Comparison of ENCODE assay signal across 8 cellular contexts in the genomic region with DNA sequence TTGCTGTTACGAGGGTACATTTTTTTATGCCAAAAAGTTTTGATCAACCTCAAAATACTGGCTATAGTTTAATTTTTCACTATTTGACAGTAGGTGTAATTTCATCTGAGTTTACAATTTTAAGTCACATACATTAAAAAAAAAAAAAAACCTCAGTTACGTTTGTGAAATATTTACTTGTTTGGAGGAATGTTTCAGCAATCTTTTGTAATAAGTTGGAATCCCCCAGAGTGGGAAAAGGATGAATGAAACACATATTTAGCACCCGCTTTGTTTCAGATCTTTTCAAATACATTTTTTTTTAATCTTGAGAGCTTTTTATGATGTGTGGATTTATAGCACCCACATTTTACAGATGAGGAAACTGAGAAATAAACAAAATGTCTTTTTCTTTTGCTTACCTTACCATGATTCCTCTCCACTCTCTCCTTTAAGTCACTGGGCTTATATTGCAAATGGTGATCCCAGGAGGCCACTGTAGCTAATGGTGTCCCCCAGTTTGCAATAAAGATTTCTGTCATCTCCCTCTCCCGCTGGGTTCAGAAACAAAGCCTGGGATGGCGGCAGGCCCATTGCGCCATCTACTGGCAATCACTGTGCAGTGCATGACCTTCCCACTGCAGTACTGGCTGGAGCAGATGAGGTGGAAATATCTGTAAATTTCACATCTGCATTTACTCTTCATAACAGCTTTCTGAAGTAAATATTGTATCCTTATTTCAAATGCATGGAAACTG. TPM values are rescaled to one million over a fixed set of nuclear protein-coding genes. Genes with fewer than 3 reads are reported as not detected.
A peak's percentile ranks its signal among the peaks of the same experiment; 100 is the strongest.
DNase-seq lines count a peak whose midpoint lies in the region; ATAC-seq lines count a peak whose summit lies in the region.

No MANE protein-coding gene starts in this region.

- peak overlapping the region; percentile 32 for H3K4me3 Mint-ChIP-seq in activated naive CD8-positive, alpha-beta T cell treated with anti-CD3 and anti-CD28 coated beads, Interleukin-2, amount 50 U/mL, for 24 hours

- ATAC-seq in GM18499 (IDR thresholded peaks at IDR 0.05; ENCODE audit: insufficient read depth, unreplicated experiment) = peak; percentile 42
- ATAC-seq in activated naive CD8-positive, alpha-beta T cell treated with anti-CD3 and anti-CD28 coated beads, Interleukin-2, amount 50 U/mL, for 24 hours = peak; percentile 80
- peak; percentile 92 to 93 for ATAC-seq in left cardiac atrium
- ATAC-seq in HG03108 (IDR thresholded peaks at IDR 0.05; ENCODE audit: unreplicated experiment) = no peak

- in situ Hi-C loops in ACHN (cut with HindIII; ENCODE audit: low pct_ligation_motif_present, low pct_unique_long_range_greater_than_20kb, low sequenced_read_pairs) = no loop called here

- no peak overlapping the region for H3K4me2 ChIP-seq in Karpas-422 (ENCODE audit: low read depth, low read length, poor library complexity, severe bottlenecking)

- H3K27me3 Mint-ChIP-seq in activated naive CD8-positive, alpha-beta T cell treated with anti-CD3 and anti-CD28 coated beads, Interleukin-2, amount 50 U/mL, for 24 hours = peaks cover 41% of the 10 kb centered on the region

- no peak overlapping the region for H3K9ac ChIP-seq in Karpas-422 (ENCODE audit: low read length)

- no peaks in the 10 kb centered on the region for H3K9me3 ChIP-seq in Karpas-422 (ENCODE audit: low read length)

- peak overlapping the region; percentile 50 for H3K27ac Mint-ChIP-seq in activated naive CD8-positive, alpha-beta T cell treated with anti-CD3 and anti-CD28 coated beads, Interleukin-2, amount 50 U/mL, for 24 hours

- no peaks in the 10 kb centered on the region; the same call in 1 of the 2 replicates for H4K20me1 ChIP-seq in Karpas-422 (ENCODE audit: insufficient read depth, low read depth, low read length)

- intact Hi-C loops in left cardiac atrium (cut with DNase I) = loop anchor here in 1 of 2 donors (2.0 kb wide), 1 partner anchor 180 kb away; no protein-coding TSS in a partner anchor

- H3K4me1 Mint-ChIP-seq in activated naive CD8-positive, alpha-beta T cell treated with anti-CD3 and anti-CD28 coated beads, Interleukin-2, amount 50 U/mL, for 24 hours = peaks cover 21% of the 10 kb centered on the region

- no peaks in the 10 kb centered on the region for H3K36me3 Mint-ChIP-seq in activated naive CD8-positive, alpha-beta T cell treated with anti-CD3 and anti-CD28 coated beads, Interleukin-2, amount 50 U/mL, for 24 hours (ENCODE audit: low read depth)

- peaks cover 3% of the 10 kb centered on the region; the same call in 1 of the 2 replicates for H3K27me3 ChIP-seq in Karpas-422 (ENCODE audit: low read length)

- no peaks in the 10 kb centered on the region for H3K9me3 Mint-ChIP-seq in activated naive CD8-positive, alpha-beta T cell treated with anti-CD3 and anti-CD28 coated beads, Interleukin-2, amount 50 U/mL, for 24 hours

- H3K79me2 ChIP-seq in Karpas-422 (ENCODE audit: low read length) = no peaks in the 10 kb centered on the region

- H3K27ac ChIP-seq in Karpas-422 (ENCODE audit: low read length) = no peak overlapping the region

- DNase-seq in ACHN (peak; percentile 60), Karpas-422 (peak; percentile 94), T follicular helper cell (ENCODE audit: low read depth) (peak; percentile 20), left cardiac atrium (peak; percentile 79), renal cortical epithelial cell (ENCODE audit: low read depth) (peak; percentile 24)
- peak; percentile 82 for DNase-seq in activated naive CD8-positive, alpha-beta T cell treated with anti-CD3 and anti-CD28 coated beads, Interleukin-2, amount 50 U/mL, for 24 hours

- no peaks in the 10 kb centered on the region for H3K9me2 ChIP-seq in Karpas-422 (replicated peaks; ENCODE audit: insufficient read depth, low read length)

- no peaks in the 10 kb centered on the region for H3K36me3 ChIP-seq in Karpas-422 (ENCODE audit: insufficient read depth, low read length)

- H3K4me1 ChIP-seq in Karpas-422 (ENCODE audit: low read length) = peaks cover 15% of the 10 kb centered on the region

- H2AFZ ChIP-seq in Karpas-422 (ENCODE audit: low read length) = no peak overlapping the region

- no peak overlapping the region for H3K4me3 ChIP-seq in Karpas-422 (ENCODE audit: low read length)

RNA-seq across cellular contexts. Expression of gene TBC1D3B, which starts 27.7 kb away (rescaled TPM):
- 0.63 and 3.6 TPM in 2 replicates for total RNA-seq in Karpas-422 (2014; rRNA removed; shearing (Covaris generic); ENCODE audit: low replicate concordance)
- 1 to 10 TPM; 2.2 to 3.9 TPM for total RNA-seq in left cardiac atrium
- total RNA-seq in renal cortical epithelial cell = 2.3 and 2.6 TPM in 2 replicates

RNA-seq across cellular contexts. Expression of gene CCL4, which starts 45.1 kb away (rescaled TPM):
- 6.9 and 7.6 TPM in 2 replicates for total RNA-seq in Karpas-422 (2014; rRNA removed; shearing (Covaris generic); ENCODE audit: low replicate concordance)
- total RNA-seq in left cardiac atrium (1 to 10 TPM in 1 of 2 donors, under 1 TPM in 1; 0.86 to 2.3 TPM), renal cortical epithelial cell (not detected in 2 replicates)

RNA-seq across cellular contexts. Expression of gene CCL3L1, which starts 47.8 kb away (rescaled TPM):
- total RNA-seq in Karpas-422 (2014; rRNA removed; shearing (Covaris generic); ENCODE audit: low replicate concordance) = 1.9 and 6.4 TPM in 2 replicates
- total RNA-seq in left cardiac atrium = not detected
- not detected in 2 replicates for total RNA-seq in renal cortical epithelial cell

RNA-seq across cellular contexts. Expression of gene CCL3, which starts 58.8 kb away (rescaled TPM):
- 2.1 TPM in 1 of 2 replicates, not detected in the other for total RNA-seq in Karpas-422 (2014; rRNA removed; shearing (Covaris generic); ENCODE audit: low replicate concordance)
- total RNA-seq in left cardiac atrium (1 to 10 TPM in 1 of 2 donors, under 1 TPM in 1; 0.82 to 1.1 TPM), renal cortical epithelial cell (not detected in 2 replicates)

Comparison
In these comparisons a context has a peak if more than half of its experiments do, and no peak if none do; other contexts are left out.
1. DNase-seq: peak in every context shown above with its lines; median percentile 94 in Karpas-422; 82 in activated naive CD8-positive, alpha-beta T cell treated with anti-CD3 and anti-CD28 coated beads, Interleukin-2, amount 50 U/mL, for 24 hours; 79 in left cardiac atrium; 60 in ACHN; 24 in renal cortical epithelial cell; 20 in T follicular helper cell.